Comparison of ENCODE assay signal across 8 cellular contexts in genomic region chr18:12327510-12328178, GRCh38. TPM values are rescaled to one million over a fixed set of nuclear protein-coding genes. Genes with fewer than 3 reads are reported as not detected.
DNase-seq lines count a peak whose midpoint lies in the region; ATAC-seq and TF ChIP-seq lines count a peak whose summit lies in the region.

No MANE protein-coding gene starts in this region.

- H3K27ac Mint-ChIP-seq in HFFc6 (peak overlapping the region; percentile 77), endothelial cell (ENCODE audit: unreplicated experiment) (peak overlapping the region; percentile 74)
- H3K27ac Mint-ChIP-seq in activated CD4-positive, alpha-beta memory T cell treated with anti-CD3 and anti-CD28 coated beads for 36 hours, result no peak overlapping the region

- TF ChIP-seq CTCF in HFFc6 (IDR thresholded peaks at IDR 0.05), result peak; percentile 97
- peak; percentile 90 for TF ChIP-seq CTCF in endothelial cell (IDR thresholded peaks at IDR 0.05; ENCODE audit: unreplicated experiment)

- H3K27me3 Mint-ChIP-seq in HFFc6 (ENCODE audit: insufficient read depth), result peaks cover 16% of the 10 kb centered on the region
- no peaks in the 10 kb centered on the region for H3K27me3 Mint-ChIP-seq in activated CD4-positive, alpha-beta memory T cell treated with anti-CD3 and anti-CD28 coated beads for 36 hours
- H3K27me3 Mint-ChIP-seq in endothelial cell (ENCODE audit: unreplicated experiment), result peaks cover 7% of the 10 kb centered on the region

- ATAC-seq in HG03520 (IDR thresholded peaks at IDR 0.05; ENCODE audit: unreplicated experiment), result no peak

- POLR2A ChIA-PET in activated CD4-positive, alpha-beta memory T cell treated with anti-CD3 and anti-CD28 coated beads for 36 hours (lab: Charles Lee), result interaction anchor here (0.6 to 0.9 kb wide), 2 partner anchors 20 to 49 kb away, joined by 3 to 4 read pairs; partner anchors contain the start of gene AFG3L2

- peak; percentile 42 for DNase-seq in GM04504 (ENCODE audit: low read depth)
- peak; percentile 82 for DNase-seq in HFFc6
- DNase-seq in NCI-H748 (lab: John Stamatoyannopoulos, UW; ENCODE audit: unreplicated experiment), result peak; percentile 77
- DNase-seq in activated CD4-positive, alpha-beta memory T cell treated with anti-CD3 and anti-CD28 coated beads for 36 hours, result peak; percentile 86
- peak; percentile 93 for DNase-seq in endothelial cell (ENCODE audit: low spot score)
- DNase-seq in mucosa of gallbladder (ENCODE audit: low spot score), result peak; percentile 67
- DNase-seq in stimulated activated CD8-positive, alpha-beta memory T cell treated with anti-CD3 and anti-CD28 coated beads, Interleukin-7, amount 100 ng/mL, for 48 hours (ENCODE audit: extremely low read depth in 1 of 2, low read depth in 1 of 2), result peak; percentile 43 to 61

- H3K36me3 Mint-ChIP-seq in HFFc6 (ENCODE audit: low read depth) (peaks cover 48% of the 10 kb centered on the region), endothelial cell (ENCODE audit: low read depth, unreplicated experiment) (peaks cover 29% of the 10 kb centered on the region)
- peaks cover 46% of the 10 kb centered on the region for H3K36me3 Mint-ChIP-seq in activated CD4-positive, alpha-beta memory T cell treated with anti-CD3 and anti-CD28 coated beads for 36 hours

- H3K4me1 Mint-ChIP-seq in HFFc6 (ENCODE audit: low read depth) (peaks cover 14% of the 10 kb centered on the region), endothelial cell (ENCODE audit: unreplicated experiment) (peaks cover 10% of the 10 kb centered on the region)
- H3K4me1 Mint-ChIP-seq in activated CD4-positive, alpha-beta memory T cell treated with anti-CD3 and anti-CD28 coated beads for 36 hours (ENCODE audit: low read depth), result peaks cover 5% of the 10 kb centered on the region

- intact Hi-C loops in activated CD4-positive, alpha-beta memory T cell treated with anti-CD3 and anti-CD28 coated beads for 36 hours (cut with micrococcal nuclease), result loop anchor here (2.0 kb wide), 1 partner anchor 331 kb away; the partner anchor contains the start of gene SPIRE1

- CTCF ChIA-PET in activated CD4-positive, alpha-beta memory T cell treated with anti-CD3 and anti-CD28 coated beads for 36 hours (lab: Charles Lee), result interaction anchor here (0.6 to 2.5 kb wide), 32 partner anchors 9 to 657 kb away, joined by 3 to 19 read pairs (median 4); partner anchors contain the start of gene AFG3L2

- H3K9me3 Mint-ChIP-seq in HFFc6 (no peaks in the 10 kb centered on the region), endothelial cell (ENCODE audit: unreplicated experiment) (no peaks in the 10 kb centered on the region)
- H3K9me3 Mint-ChIP-seq in activated CD4-positive, alpha-beta memory T cell treated with anti-CD3 and anti-CD28 coated beads for 36 hours, result no peaks in the 10 kb centered on the region

- peak overlapping the region; percentile 57; the same call in 1 of the 2 replicates for H3K4me3 Mint-ChIP-seq in HFFc6
- no peak overlapping the region for H3K4me3 Mint-ChIP-seq in activated CD4-positive, alpha-beta memory T cell treated with anti-CD3 and anti-CD28 coated beads for 36 hours
- peak overlapping the region; percentile 37 for H3K4me3 Mint-ChIP-seq in endothelial cell (ENCODE audit: unreplicated experiment)

RNA-seq across cellular contexts. Expression of gene TUBB6, which starts 19.6 kb away (rescaled TPM):
- total RNA-seq in HFFc6 (2021; fragmentation: NEBNext Ultra II Directional; extraction: Animal tissue kit (Norgen Biotek cat#: 25700)), result 100 to 1,000 TPM; 434 to 602 (median 568) TPM
- 1 to 10 TPM; 6.7 to 7.5 TPM for total RNA-seq in activated CD4-positive, alpha-beta memory T cell treated with anti-CD3 and anti-CD28 coated beads for 36 hours
- 301 TPM for total RNA-seq in endothelial cell (ENCODE audit: unreplicated experiment)
- 57.2 TPM for total RNA-seq in mucosa of gallbladder

RNA-seq across cellular contexts. Expression of gene AFG3L2, which starts 49.4 kb away (rescaled TPM):
- 10 to 100 TPM; 35.2 to 44.4 (median 39.0) TPM for total RNA-seq in HFFc6 (2021; fragmentation: NEBNext Ultra II Directional; extraction: Animal tissue kit (Norgen Biotek cat#: 25700))
- 10 to 100 TPM; 45.2 to 48.8 TPM for total RNA-seq in activated CD4-positive, alpha-beta memory T cell treated with anti-CD3 and anti-CD28 coated beads for 36 hours
- total RNA-seq in endothelial cell (ENCODE audit: unreplicated experiment), result 47.7 TPM
- total RNA-seq in mucosa of gallbladder, result 39.2 TPM

Comparison
In these comparisons a context has a peak if more than half of its experiments do, and no peak if none do; other contexts are left out.
1. DNase-seq: peak in every context shown above with its lines; median percentile 93 in endothelial cell; 86 in activated CD4-positive, alpha-beta memory T cell treated with anti-CD3 and anti-CD28 coated beads for 36 hours; 82 in HFFc6; 77 in NCI-H748; 67 in mucosa of gallbladder; 52 in stimulated activated CD8-positive, alpha-beta memory T cell treated with anti-CD3 and anti-CD28 coated beads, Interleukin-7, amount 100 ng/mL, for 48 hours; 42 in GM04504.